Comparison of ENCODE assay signal across 24 cellular contexts in genomic region chr21:41365377-41366107, GRCh38. TPM values are rescaled to one million over a fixed set of nuclear protein-coding genes. Genes with fewer than 3 reads are reported as not detected.
DNase-seq lines count a peak whose midpoint lies in the region; ATAC-seq, FAIRE-seq and TF ChIP-seq lines count a peak whose summit lies in the region.
"Had no signal": no experiment of that assay in that cellular context is flagged by ENCODE, and none has a peak within 500 bp of the region (broad histone marks: within the 10 kb centered on the region; RNA-seq: fewer than 3 reads in every experiment).

No MANE protein-coding gene starts in this region.

- H3K4me3 Mint-ChIP-seq in IgD-negative memory B cell, result peak overlapping the region in 3 of 4 donors; percentile 17 to 90 (median 19)
- no peak overlapping the region for H3K4me3 Mint-ChIP-seq in endodermal cell
- H3K4me3 Mint-ChIP-seq: activated CD4-positive, alpha-beta T cell treated with anti-CD3 and anti-CD28 coated beads for 36 hours had no signal

- H3K4me2 ChIP-seq in HepG2 (ENCODE audit: low read depth, low read length), result no peak overlapping the region

- TF ChIP-seq EP300 in HepG2 (IDR thresholded peaks at IDR 0.05; ENCODE audit: low read depth in 2 of 2, low read length in 2 of 2) (no peak), HepG2 (CRISPR knock-in tag; IDR thresholded peaks at IDR 0.05; ENCODE audit: borderline replicate concordance) (no peak), transverse colon (IDR thresholded peaks at IDR 0.05; ENCODE audit: low read depth) (no peak)

- ATAC-seq in HepG2 (no peak), right lobe of liver (no peak), GM21619 (IDR thresholded peaks at IDR 0.05; ENCODE audit: unreplicated experiment) (no peak)
- ATAC-seq: activated CD4-positive, alpha-beta T cell treated with anti-CD3 and anti-CD28 coated beads for 36 hours; Panc1; psoas muscle had no signal

- BruUV-seq in HepG2 (replicated peaks; lab: Mats Ljungman, UMichigan), result no TSS peak

- H3K36me3 ChIP-seq in HepG2 (replicated peaks in 1 of 2; ENCODE audit: control insufficient read depth in 1 of 2, insufficient read depth in 2 of 2, low read length in 2 of 2), result no peaks in the 10 kb centered on the region
- no peaks in the 10 kb centered on the region for H3K36me3 ChIP-seq in right lobe of liver
- no peaks in the 10 kb centered on the region for H3K36me3 ChIP-seq in endodermal cell (ENCODE audit: control insufficient read depth, insufficient read depth, low read length)
- H3K36me3 ChIP-seq in transverse colon, result no peaks in the 10 kb centered on the region
- H3K36me3 ChIP-seq: suprapubic skin, uterus had no signal

- H3K9ac ChIP-seq in HepG2 (ENCODE audit: insufficient read depth, low read depth, low read length) (no peak overlapping the region), endodermal cell (ENCODE audit: extremely low read depth, low read length, poor library complexity, severe bottlenecking) (no peak overlapping the region)

- H3K4me3 ChIP-seq in HepG2 (replicated peaks in 1 of 3; ENCODE audit: insufficient read depth in 1 of 3, low read depth in 2 of 3, low read length in 3 of 3), result no peak overlapping the region
- no peak overlapping the region for H3K4me3 ChIP-seq in right lobe of liver
- H3K4me3 ChIP-seq in endodermal cell (ENCODE audit: low read length), result no peak overlapping the region
- no peak overlapping the region for H3K4me3 ChIP-seq in transverse colon
- H3K4me3 ChIP-seq: psoas muscle, suprapubic skin, uterus had no signal

- peaks cover 1% of the 10 kb centered on the region for H3K27me3 Mint-ChIP-seq in IgD-negative memory B cell
- peaks cover 5% of the 10 kb centered on the region for H3K27me3 Mint-ChIP-seq in endodermal cell (ENCODE audit: insufficient read depth)
- H3K27me3 Mint-ChIP-seq: activated CD4-positive, alpha-beta T cell treated with anti-CD3 and anti-CD28 coated beads for 36 hours had no signal

- TF ChIP-seq POLR2A in HepG2 (IDR thresholded peaks at IDR 0.05; ENCODE audit: insufficient read depth in 1 of 2, low read depth in 2 of 2, low read length in 2 of 2), result no peak
- no peak for TF ChIP-seq POLR2A in right lobe of liver (IDR thresholded peaks at IDR 0.05)
- no peak for TF ChIP-seq POLR2A in transverse colon (IDR thresholded peaks at IDR 0.05)

- H3K4me1 ChIP-seq in HepG2 (ENCODE audit: insufficient read depth, low read length), result peaks cover 76% of the 10 kb centered on the region
- no peaks in the 10 kb centered on the region for H3K4me1 ChIP-seq in right lobe of liver
- H3K4me1 ChIP-seq in endodermal cell (ENCODE audit: control insufficient read depth, insufficient read depth, low read length), result no peaks in the 10 kb centered on the region
- H3K4me1 ChIP-seq in transverse colon, result peaks cover 5 to 64% (median 21%) of the 10 kb centered on the region in 4 donors
- H3K4me1 ChIP-seq: psoas muscle had no signal

- intact Hi-C loops in HepG2 (cut with micrococcal nuclease; ENCODE audit: unreplicated experiment) (loop anchor here (1.0 to 5.0 kb wide), 2 partner anchors 43 to 52 kb away; no protein-coding TSS in a partner anchor), right lobe of liver (cut with DNase I) (no loop called here), transverse colon (cut with DNase I; ENCODE audit: low total_unique reads) (no loop called here)

- POLR2A ChIA-PET in HepG2 (lab: Yijun Ruan, JAX), result interaction anchor here (2.0 to 2.1 kb wide), 3 partner anchors 43 to 82 kb away, joined by 6 to 31 read pairs (median 10); no protein-coding TSS in a partner anchor

- H3K9me3 Mint-ChIP-seq in IgD-negative memory B cell, result no peaks in the 10 kb centered on the region
- no peaks in the 10 kb centered on the region for H3K9me3 Mint-ChIP-seq in endodermal cell

- H2AFZ ChIP-seq in HepG2 (ENCODE audit: low read length), result no peak overlapping the region

- H3K27ac ChIP-seq in HepG2 (ENCODE audit: extremely low read length, insufficient read depth, low read length) (peak overlapping the region; percentile 83), right lobe of liver (no peak overlapping the region), endodermal cell (ENCODE audit: low read depth, low read length) (no peak overlapping the region), transverse colon (no peak overlapping the region)
- H3K27ac ChIP-seq: epithelial cell of prostate, psoas muscle, suprapubic skin, uterus had no signal

- H3K27me3 ChIP-seq in HepG2 (ENCODE audit: control insufficient read depth in 1 of 2, insufficient read depth in 2 of 2, low read length in 2 of 2) (no peaks in the 10 kb centered on the region), right lobe of liver (no peaks in the 10 kb centered on the region), endodermal cell (ENCODE audit: control insufficient read depth, insufficient read depth, low read length, poor library complexity, severe bottlenecking) (no peaks in the 10 kb centered on the region), transverse colon (no peaks in the 10 kb centered on the region)
- H3K27me3 ChIP-seq: suprapubic skin, uterus had no signal

- TF ChIP-seq RAD21 in HepG2 (CRISPR knock-in tag; IDR thresholded peaks at IDR 0.05), result no peak

- H3K9me3 ChIP-seq in HepG2 (ENCODE audit: low read length) (no peaks in the 10 kb centered on the region), right lobe of liver (no peaks in the 10 kb centered on the region), endodermal cell (ENCODE audit: control insufficient read depth, low read length) (no peaks in the 10 kb centered on the region), transverse colon (no peaks in the 10 kb centered on the region)
- H3K9me3 ChIP-seq: psoas muscle, suprapubic skin, uterus had no signal

- in situ Hi-C loops in HepG2 (cut with HindIII; ENCODE audit: extremely low pct_ligation_motif_present, low pct_unique_long_range_greater_than_20kb) (no loop called here), transverse colon (cut with MboI; ENCODE audit: low pct_ligation_motif_present in 1 of 4, low pct_unique_long_range_greater_than_20kb in 1 of 4, low sequenced_read_pairs in 3 of 4) (no loop called here)

- peaks cover 2% of the 10 kb centered on the region for H3K79me2 ChIP-seq in HepG2 (ENCODE audit: insufficient read depth, low read length)

- no peak for FAIRE-seq in HepG2 (lab: Jason Lieb, UNC)

- peaks cover 7% of the 10 kb centered on the region for H3K36me3 Mint-ChIP-seq in IgD-negative memory B cell
- H3K36me3 Mint-ChIP-seq in endodermal cell (ENCODE audit: low read depth), result no peaks in the 10 kb centered on the region

- DNase-seq in HepG2 (ENCODE audit: low spot score), result no peak
- DNase-seq in right lobe of liver, result no peak
- DNase-seq in endodermal cell, result peak; percentile 8
- DNase-seq in transverse colon, result no peak
- no peak for DNase-seq in NCI-H187 (lab: John Stamatoyannopoulos, UW)
- no peak for DNase-seq in NCI-H748 (lab: John Stamatoyannopoulos, UW; ENCODE audit: unreplicated experiment)
- DNase-seq: activated CD4-positive, alpha-beta T cell treated with anti-CD3 and anti-CD28 coated beads for 36 hours; activated gamma-delta T cell; DMS79 treated with DMSO at 0.1 percent for 48 hours; foreskin fibroblast; GOT3; Kasumi-1; NCI-H1105; NCI-H446 treated with DMSO at 0.1 percent for 48 hours; NK-92 treated with Interleukin-12 subunit alpha and Interleukin-12 subunit beta, amount 100 ng/mL, for 24 hours; psoas muscle; stimulated activated CD4-positive, alpha-beta T cell treated with anti-CD3 and anti-CD28 coated beads, Interleukin-1b, Interleukin-23, amount 100 ng/mL, for 48 hours; uterus had no signal

- CTCF ChIA-PET in HepG2 (lab: Yijun Ruan, JAX; ENCODE audit: low intra/inter-chr PET ratio, low total read pairs), result no interaction called here

- peak overlapping the region in 2 of 3 donors; percentile 56 to 92 for H3K27ac Mint-ChIP-seq in IgD-negative memory B cell
- no peak overlapping the region for H3K27ac Mint-ChIP-seq in endodermal cell

- WGBS in HepG2 (ENCODE audit: low lambda C conversion rate), result 96% methylated on average over 15 of the region's 15 CpGs
- 92% methylated on average over 10 of the region's 15 CpGs for WGBS in right lobe of liver (ENCODE audit: insufficient coverage, low coverage, low lambda C conversion rate, missing lambda C conversion rate)
- WGBS in endodermal cell (ENCODE audit: insufficient coverage in 1 of 2, insufficient read length in 1 of 2), 2 experiments, result 96% methylated on average over 13 to 15 of the region's 15 CpGs
- WGBS in transverse colon (ENCODE audit: low coverage in 1 of 2), 2 donors, result 97% methylated on average over 13 to 15 of the region's 15 CpGs

- TF ChIP-seq CTCF in HepG2 (CRISPR knock-in tag; IDR thresholded peaks at IDR 0.05) (no peak), right lobe of liver (IDR thresholded peaks at IDR 0.05) (no peak), endodermal cell (conservative IDR thresholded peaks at IDR 0.05) (no peak), transverse colon (IDR thresholded peaks at IDR 0.05) (no peak)

- H3K4me1 Mint-ChIP-seq in IgD-negative memory B cell, result peaks cover 39 to 77% (median 54%) of the 10 kb centered on the region in 3 donors
- H3K4me1 Mint-ChIP-seq in endodermal cell, result peaks cover 2% of the 10 kb centered on the region

- no peaks in the 10 kb centered on the region for H4K20me1 ChIP-seq in HepG2 (ENCODE audit: insufficient read depth, low read length)

RNA-seq across cellular contexts. Expression of gene MX2, which starts 3.7 kb away (rescaled TPM):
- total RNA-seq in HepG2 (2016; rRNA removed; fragmentation: Illumina TruSeq; extraction: Trizol), result 35.7 and 46.9 TPM in 2 replicates
- 13.1 and 13.9 TPM in 2 replicates for total RNA-seq in HepG2 (2016; cell fraction: cytosol; rRNA removed; fragmentation: Illumina TruSeq; extraction: Trizol; ENCODE audit: low read depth)
- 36.0 and 40.4 TPM in 2 replicates for total RNA-seq in HepG2 (2016; cell fraction: insoluble cytoplasmic fraction; rRNA removed; fragmentation: Illumina TruSeq; extraction: Trizol)
- 49.7 and 53.9 TPM in 2 replicates for total RNA-seq in HepG2 (2016; cell fraction: membrane; rRNA removed; fragmentation: Illumina TruSeq; extraction: Trizol)
- total RNA-seq in HepG2 (2016; cell fraction: nucleus; rRNA removed; fragmentation: Illumina TruSeq; extraction: Trizol), result 22.1 and 28.5 TPM in 2 replicates
- 24.0 and 26.3 TPM in 2 replicates for polyA plus RNA-seq in HepG2 (2011; rRNA removed)
- polyA plus RNA-seq in HepG2 (2011; cell fraction: cytosol; rRNA removed), result 19.7 and 23.1 TPM in 2 replicates
- polyA plus RNA-seq in HepG2 (2011; cell fraction: nucleus; rRNA removed), result 20.8 and 25.8 TPM in 2 replicates
- 21.5 and 22.7 TPM in 2 replicates for polyA plus RNA-seq in HepG2 (2012)
- polyA plus RNA-seq in HepG2 (2016; cell fraction: cytosol; fragmentation: Illumina TruSeq; extraction: Trizol; ENCODE audit: low read depth), result 15.4 and 17.8 TPM in 2 replicates
- 34.6 and 40.6 TPM in 2 replicates for polyA plus RNA-seq in HepG2 (2016; cell fraction: insoluble cytoplasmic fraction; fragmentation: Illumina TruSeq; extraction: Trizol; ENCODE audit: low read depth)
- polyA plus RNA-seq in HepG2 (2016; cell fraction: membrane; fragmentation: Illumina TruSeq; extraction: Trizol; ENCODE audit: low read depth), result 37.5 and 39.1 TPM in 2 replicates
- 26.6 and 29.1 TPM in 2 replicates for polyA plus RNA-seq in HepG2 (2016; cell fraction: nucleus; fragmentation: Illumina TruSeq; extraction: Trizol; ENCODE audit: insufficient read depth, low read depth)
- 0.21 and 25.1 TPM in 2 replicates for polyA minus RNA-seq in HepG2 (2011; rRNA and poly(A)+ RNA removed; ENCODE audit: low replicate concordance)
- polyA minus RNA-seq in HepG2 (2011; cell fraction: cytosol; rRNA and poly(A)+ RNA removed), result 15.5 and 16.9 TPM in 2 replicates
- polyA minus RNA-seq in HepG2 (2011; cell fraction: nucleus; rRNA and poly(A)+ RNA removed), result 45.6 and 52.1 TPM in 2 replicates
- total RNA-seq in right lobe of liver, result 1 to 10 TPM in 4 of 6 experiments, under 1 TPM in 2; 0.49 to 1.9 (median 1.5) TPM
- polyA plus RNA-seq in IgD-negative memory B cell, result 36.6 TPM
- total RNA-seq in endodermal cell, result 10 to 100 TPM in 1 of 2 donors, 1 to 10 TPM in 1; 1.6 to 11.4 TPM
- 0.50 TPM for polyA plus RNA-seq in endodermal cell (2013, experiment 1 of 2)
- 0.33 TPM for polyA plus RNA-seq in endodermal cell (2013, experiment 2 of 2)
- total RNA-seq in transverse colon, result 10 to 100 TPM in 1 of 4 donors, 1 to 10 TPM in 3; 3.4 to 16.9 (median 4.1) TPM

RNA-seq across cellular contexts. Expression of gene FAM3B, which starts 48.9 kb away (rescaled TPM):
- total RNA-seq in HepG2 (2016; rRNA removed; fragmentation: Illumina TruSeq; extraction: Trizol), result 41.9 and 62.0 TPM in 2 replicates
- total RNA-seq in HepG2 (2016; cell fraction: cytosol; rRNA removed; fragmentation: Illumina TruSeq; extraction: Trizol; ENCODE audit: low read depth), result 39.6 and 40.5 TPM in 2 replicates
- 44.1 and 62.5 TPM in 2 replicates for total RNA-seq in HepG2 (2016; cell fraction: insoluble cytoplasmic fraction; rRNA removed; fragmentation: Illumina TruSeq; extraction: Trizol)
- 34.8 and 38.7 TPM in 2 replicates for total RNA-seq in HepG2 (2016; cell fraction: membrane; rRNA removed; fragmentation: Illumina TruSeq; extraction: Trizol)
- 51.9 and 55.6 TPM in 2 replicates for total RNA-seq in HepG2 (2016; cell fraction: nucleus; rRNA removed; fragmentation: Illumina TruSeq; extraction: Trizol)
- polyA plus RNA-seq in HepG2 (2011; rRNA removed), result 43.6 and 46.5 TPM in 2 replicates
- 35.5 and 35.6 TPM in 2 replicates for polyA plus RNA-seq in HepG2 (2011; cell fraction: cytosol; rRNA removed)
- 32.7 and 33.7 TPM in 2 replicates for polyA plus RNA-seq in HepG2 (2011; cell fraction: nucleus; rRNA removed)
- polyA plus RNA-seq in HepG2 (2012), result 27.9 and 41.5 TPM in 2 replicates
- 38.5 and 45.0 TPM in 2 replicates for polyA plus RNA-seq in HepG2 (2016; cell fraction: cytosol; fragmentation: Illumina TruSeq; extraction: Trizol; ENCODE audit: low read depth)
- polyA plus RNA-seq in HepG2 (2016; cell fraction: insoluble cytoplasmic fraction; fragmentation: Illumina TruSeq; extraction: Trizol; ENCODE audit: low read depth), result 40.2 and 42.4 TPM in 2 replicates
- 30.8 and 35.2 TPM in 2 replicates for polyA plus RNA-seq in HepG2 (2016; cell fraction: membrane; fragmentation: Illumina TruSeq; extraction: Trizol; ENCODE audit: low read depth)
- 91.4 and 98.1 TPM in 2 replicates for polyA plus RNA-seq in HepG2 (2016; cell fraction: nucleus; fragmentation: Illumina TruSeq; extraction: Trizol; ENCODE audit: insufficient read depth, low read depth)
- 36.1 TPM in 1 of 2 replicates, not detected in the other for polyA minus RNA-seq in HepG2 (2011; rRNA and poly(A)+ RNA removed; ENCODE audit: low replicate concordance)
- polyA minus RNA-seq in HepG2 (2011; cell fraction: cytosol; rRNA and poly(A)+ RNA removed), result 9.9 and 12.2 TPM in 2 replicates
- polyA minus RNA-seq in HepG2 (2011; cell fraction: nucleus; rRNA and poly(A)+ RNA removed), result 15.6 and 18.9 TPM in 2 replicates
- total RNA-seq in right lobe of liver, result under 1 TPM in 4 of 6 experiments, not detected in 2; 0.49 to 0.95 (median 0.76) TPM
- not detected for polyA plus RNA-seq in IgD-negative memory B cell
- total RNA-seq in endodermal cell, result 1 to 10 TPM; 2.1 to 3.1 TPM
- polyA plus RNA-seq in endodermal cell (2013, experiment 1 of 2), result 0.32 TPM
- 0.46 TPM for polyA plus RNA-seq in endodermal cell (2013, experiment 2 of 2)
- total RNA-seq in transverse colon, result 1 to 10 TPM in 2 of 4 donors, not detected in 2; 2.4 to 5.7 TPM
- total RNA-seq: activated CD4-positive, alpha-beta T cell treated with anti-CD3 and anti-CD28 coated beads for 36 hours; skeletal muscle tissue had no signal

Comparison
In these comparisons a context has a peak if more than half of its experiments do, and no peak if none do; other contexts are left out.
1. RNA of gene FAM3B, which starts 48.9 kb away (total RNA-seq): 34.8 to 62.5 TPM in HepG2; 2.1 to 3.1 TPM in endodermal cell, 2.4 to 5.7 TPM in transverse colon and 0.49 to 0.95 TPM in right lobe of liver; every median in the first group is over 4 times any median in the second.